In the genomic region with DNA sequence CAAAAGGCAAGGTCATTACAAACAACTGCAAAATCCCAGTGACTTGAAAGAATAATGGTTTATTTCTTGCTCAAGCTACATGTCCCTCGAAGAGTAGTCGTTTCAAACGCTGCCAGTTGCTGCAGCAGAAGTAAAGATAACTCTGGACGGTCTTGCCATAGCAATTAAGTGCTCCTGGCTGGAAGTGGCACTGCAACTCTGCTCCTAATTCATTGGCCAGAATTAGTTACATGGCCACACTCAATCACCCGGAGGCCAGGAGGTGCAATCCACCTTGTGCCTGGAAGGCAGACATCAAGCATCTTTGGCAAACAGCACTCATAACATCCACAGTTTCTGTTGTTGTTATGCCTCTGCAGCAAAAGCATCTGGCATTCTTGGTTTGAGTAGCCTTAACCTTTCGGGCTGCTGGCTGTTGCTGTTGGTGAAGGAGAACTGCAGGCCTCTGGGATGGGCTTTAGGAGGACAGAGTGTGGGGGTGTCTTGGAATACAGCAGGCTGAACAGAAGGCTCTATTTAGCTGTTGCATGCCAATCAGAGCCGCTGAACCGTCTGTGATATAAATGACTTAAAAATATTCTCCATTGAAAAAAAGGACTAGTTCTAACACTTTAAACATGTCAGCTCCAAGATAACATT, we compare ENCODE assay signal across 2 cellular contexts.
TF ChIP-seq lines count a peak whose summit lies in the region.

No MANE protein-coding gene starts in this region.

TF ChIP-seq in GM23338, 12 proteins besides CTCF, POLR2A, EP300 and RAD21 (continues in another document):
- TF ChIP-seq POLR2AphosphoS5 (IDR thresholded peaks at IDR 0.05; ENCODE audit: low read depth) (no peak), CREB1 (CRISPR knock-in tag; IDR thresholded peaks at IDR 0.05; ENCODE audit: low read depth) (no peak), NANOG (IDR thresholded peaks at IDR 0.05; ENCODE audit: borderline replicate concordance) (no peak), STAT1 (IDR thresholded peaks at IDR 0.05; ENCODE audit: unreplicated experiment) (no peak), EZH2phosphoT487 (IDR thresholded peaks at IDR 0.05; ENCODE audit: unreplicated experiment) (no peak), ZNF114 (CRISPR knock-in tag; IDR thresholded peaks at IDR 0.05) (no peak), JUNB (IDR thresholded peaks at IDR 0.05; ENCODE audit: unreplicated experiment) (no peak)
- TF ChIP-seq, protein P1, sequence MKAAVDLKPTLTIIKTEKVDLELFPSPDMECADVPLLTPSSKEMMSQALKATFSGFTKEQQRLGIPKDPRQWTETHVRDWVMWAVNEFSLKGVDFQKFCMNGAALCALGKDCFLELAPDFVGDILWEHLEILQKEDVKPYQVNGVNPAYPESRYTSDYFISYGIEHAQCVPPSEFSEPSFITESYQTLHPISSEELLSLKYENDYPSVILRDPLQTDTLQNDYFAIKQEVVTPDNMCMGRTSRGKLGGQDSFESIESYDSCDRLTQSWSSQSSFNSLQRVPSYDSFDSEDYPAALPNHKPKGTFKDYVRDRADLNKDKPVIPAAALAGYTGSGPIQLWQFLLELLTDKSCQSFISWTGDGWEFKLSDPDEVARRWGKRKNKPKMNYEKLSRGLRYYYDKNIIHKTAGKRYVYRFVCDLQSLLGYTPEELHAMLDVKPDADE (IDR thresholded peaks at IDR 0.05): no peak
- TF ChIP-seq, protein P2, sequence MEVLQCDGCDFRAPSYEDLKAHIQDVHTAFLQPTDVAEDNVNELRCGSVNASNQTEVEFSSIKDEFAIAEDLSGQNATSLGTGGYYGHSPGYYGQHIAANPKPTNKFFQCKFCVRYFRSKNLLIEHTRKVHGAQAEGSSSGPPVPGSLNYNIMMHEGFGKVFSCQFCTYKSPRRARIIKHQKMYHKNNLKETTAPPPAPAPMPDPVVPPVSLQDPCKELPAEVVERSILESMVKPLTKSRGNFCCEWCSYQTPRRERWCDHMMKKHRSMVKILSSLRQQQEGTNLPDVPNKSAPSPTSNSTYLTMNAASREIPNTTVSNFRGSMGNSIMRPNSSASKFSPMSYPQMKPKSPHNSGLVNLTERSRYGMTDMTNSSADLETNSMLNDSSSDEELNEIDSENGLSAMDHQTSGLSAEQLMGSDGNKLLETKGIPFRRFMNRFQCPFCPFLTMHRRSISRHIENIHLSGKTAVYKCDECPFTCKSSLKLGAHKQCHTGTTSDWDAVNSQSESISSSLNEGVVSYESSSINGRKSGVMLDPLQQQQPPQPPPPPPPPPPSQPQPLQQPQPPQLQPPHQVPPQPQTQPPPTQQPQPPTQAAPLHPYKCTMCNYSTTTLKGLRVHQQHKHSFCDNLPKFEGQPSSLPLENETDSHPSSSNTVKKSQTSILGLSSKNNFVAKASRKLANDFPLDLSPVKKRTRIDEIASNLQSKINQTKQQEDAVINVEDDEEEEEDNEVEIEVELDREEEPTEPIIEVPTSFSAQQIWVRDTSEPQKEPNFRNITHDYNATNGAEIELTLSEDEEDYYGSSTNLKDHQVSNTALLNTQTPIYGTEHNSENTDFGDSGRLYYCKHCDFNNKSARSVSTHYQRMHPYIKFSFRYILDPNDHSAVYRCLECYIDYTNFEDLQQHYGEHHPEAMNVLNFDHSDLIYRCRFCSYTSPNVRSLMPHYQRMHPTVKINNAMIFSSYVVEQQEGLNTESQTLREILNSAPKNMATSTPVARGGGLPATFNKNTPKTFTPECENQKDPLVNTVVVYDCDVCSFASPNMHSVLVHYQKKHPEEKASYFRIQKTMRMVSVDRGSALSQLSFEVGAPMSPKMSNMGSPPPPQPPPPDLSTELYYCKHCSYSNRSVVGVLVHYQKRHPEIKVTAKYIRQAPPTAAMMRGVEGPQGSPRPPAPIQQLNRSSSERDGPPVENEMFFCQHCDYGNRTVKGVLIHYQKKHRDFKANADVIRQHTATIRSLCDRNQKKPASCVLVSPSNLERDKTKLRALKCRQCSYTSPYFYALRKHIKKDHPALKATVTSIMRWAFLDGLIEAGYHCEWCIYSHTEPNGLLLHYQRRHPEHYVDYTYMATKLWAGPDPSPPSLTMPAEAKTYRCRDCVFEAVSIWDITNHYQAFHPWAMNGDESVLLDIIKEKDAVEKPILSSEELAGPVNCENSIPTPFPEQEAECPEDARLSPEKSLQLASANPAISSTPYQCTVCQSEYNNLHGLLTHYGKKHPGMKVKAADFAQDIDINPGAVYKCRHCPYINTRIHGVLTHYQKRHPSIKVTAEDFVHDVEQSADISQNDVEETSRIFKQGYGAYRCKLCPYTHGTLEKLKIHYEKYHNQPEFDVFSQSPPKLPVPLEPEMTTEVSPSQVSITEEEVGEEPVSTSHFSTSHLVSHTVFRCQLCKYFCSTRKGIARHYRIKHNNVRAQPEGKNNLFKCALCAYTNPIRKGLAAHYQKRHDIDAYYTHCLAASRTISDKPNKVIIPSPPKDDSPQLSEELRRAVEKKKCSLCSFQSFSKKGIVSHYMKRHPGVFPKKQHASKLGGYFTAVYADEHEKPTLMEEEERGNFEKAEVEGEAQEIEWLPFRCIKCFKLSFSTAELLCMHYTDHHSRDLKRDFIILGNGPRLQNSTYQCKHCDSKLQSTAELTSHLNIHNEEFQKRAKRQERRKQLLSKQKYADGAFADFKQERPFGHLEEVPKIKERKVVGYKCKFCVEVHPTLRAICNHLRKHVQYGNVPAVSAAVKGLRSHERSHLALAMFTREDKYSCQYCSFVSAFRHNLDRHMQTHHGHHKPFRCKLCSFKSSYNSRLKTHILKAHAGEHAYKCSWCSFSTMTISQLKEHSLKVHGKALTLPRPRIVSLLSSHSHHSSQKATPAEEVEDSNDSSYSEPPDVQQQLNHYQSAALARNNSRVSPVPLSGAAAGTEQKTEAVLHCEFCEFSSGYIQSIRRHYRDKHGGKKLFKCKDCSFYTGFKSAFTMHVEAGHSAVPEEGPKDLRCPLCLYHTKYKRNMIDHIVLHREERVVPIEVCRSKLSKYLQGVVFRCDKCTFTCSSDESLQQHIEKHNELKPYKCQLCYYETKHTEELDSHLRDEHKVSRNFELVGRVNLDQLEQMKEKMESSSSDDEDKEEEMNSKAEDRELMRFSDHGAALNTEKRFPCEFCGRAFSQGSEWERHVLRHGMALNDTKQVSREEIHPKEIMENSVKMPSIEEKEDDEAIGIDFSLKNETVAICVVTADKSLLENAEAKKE (CRISPR knock-in tag; IDR thresholded peaks at IDR 0.05): no peak

TF ChIP-seq in IMR-90, 13 proteins besides CTCF, POLR2A, EP300 and RAD21:
- TF ChIP-seq CEBPB (IDR thresholded peaks at IDR 0.05; ENCODE audit: low read depth, low read length) (no peak), RCOR1 (IDR thresholded peaks at IDR 0.05; ENCODE audit: insufficient replicate concordance, low read length) (no peak), BHLHE40 (IDR thresholded peaks at IDR 0.05; ENCODE audit: low read depth, low read length) (no peak), SMC3 (IDR thresholded peaks at IDR 0.05; ENCODE audit: low read depth, low read length) (no peak), RFX5 (IDR thresholded peaks at IDR 0.05; ENCODE audit: low read depth, low read length) (no peak)
